In the genomic region with DNA sequence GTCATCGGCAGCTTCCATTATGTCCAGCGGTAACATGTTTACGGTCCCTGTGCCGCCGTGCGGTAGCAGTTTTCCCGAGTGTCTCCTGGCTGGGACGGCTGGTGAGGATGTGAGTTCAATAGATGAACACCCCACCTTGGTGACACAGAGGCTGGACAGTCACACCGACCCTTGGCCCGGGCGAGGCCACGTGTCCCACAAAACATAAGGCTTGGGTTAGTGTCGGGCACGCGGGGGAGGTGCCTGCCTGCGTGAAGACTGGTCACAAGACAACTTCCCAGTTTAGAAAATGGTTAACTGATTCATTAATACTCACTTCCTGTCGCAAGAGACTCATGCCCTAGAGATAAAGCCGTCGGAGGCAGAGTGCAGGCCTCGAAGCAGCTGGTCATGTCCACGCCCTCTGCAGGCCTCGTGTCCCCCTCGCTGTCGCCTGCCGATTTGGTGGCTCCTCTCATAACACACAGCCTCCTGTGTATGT, we compare ENCODE assay signal across 8 cellular contexts. TPM values are rescaled to one million over a fixed set of nuclear protein-coding genes. Genes with fewer than 3 reads are reported as not detected.
A peak's percentile ranks its signal among the peaks of the same experiment; 100 is the strongest.
DNase-seq lines count a peak whose midpoint lies in the region; ATAC-seq, FAIRE-seq and TF ChIP-seq lines count a peak whose summit lies in the region.

No MANE protein-coding gene starts in this region.

- H3K9ac ChIP-seq in H1 (replicated peaks in 1 of 4; ENCODE audit: extremely low read depth in 1 of 4, low read depth in 3 of 4, low read length in 3 of 4), result no peak overlapping the region

- H2BK120ac ChIP-seq in H1 (replicated peaks; ENCODE audit: low read depth, low read length), result no peak overlapping the region

- H3K36me3 ChIP-seq in H1 (ENCODE audit: control insufficient read depth in 2 of 4, insufficient read depth in 4 of 4, low read length in 3 of 4), result no peaks in the 10 kb centered on the region

- DNase-seq in A172 (ENCODE audit: low spot score), result peak; percentile 96
- peak; percentile 45 for DNase-seq in RWPE1 (ENCODE audit: low spot score)
- no peak for DNase-seq in H1 (ENCODE audit: low read depth in 1 of 2, low spot score in 2 of 2)
- peak in 3 of 10 donors; percentile 1 to 55 (median 22) for DNase-seq in naive thymus-derived CD8-positive, alpha-beta T cell
- DNase-seq in effector CD8-positive, alpha-beta T cell (lab: John Stamatoyannopoulos, UW), result no peak
- DNase-seq in DMS153 (lab: John Stamatoyannopoulos, UW), result no peak

- 0 out of 2 replicates have a peak overlapping the region, but pooled peaks have one; percentile 39 for H2AK5ac ChIP-seq in H1 (ENCODE audit: low read depth, low read length)

- peaks cover 0 to 36% of the 10 kb centered on the region in 2 experiments; a peak in 2 of 4 replicates for H3K79me2 ChIP-seq in H1 (ENCODE audit: control insufficient read depth in 1 of 2, insufficient read depth in 2 of 2, low read length in 2 of 2)

- H3K4me3 Mint-ChIP-seq in naive thymus-derived CD8-positive, alpha-beta T cell, result peak overlapping the region; percentile 45 to 87 (median 66)

- H4K8ac ChIP-seq in H1 (ENCODE audit: extremely low read depth, insufficient read depth, low read length), result no peak overlapping the region

- no peak overlapping the region for H3K18ac ChIP-seq in H1 (ENCODE audit: extremely low read depth, low read length)

- H4K20me1 ChIP-seq in H1 (replicated peaks in 1 of 2; ENCODE audit: control insufficient read depth in 1 of 2, insufficient read depth in 2 of 2, low read length in 2 of 2), result peaks cover 7 to 8% of the 10 kb centered on the region in 2 experiments

- no peak overlapping the region for H2BK20ac ChIP-seq in H1 (ENCODE audit: low read length)

- TF ChIP-seq CTCF in RWPE1 (conservative IDR thresholded peaks at IDR 0.05; ENCODE audit: low read depth) (no peak), H1 (IDR thresholded peaks at IDR 0.05; ENCODE audit: control extremely low read depth in 1 of 3, insufficient read depth in 1 of 3, low read depth in 1 of 3, low read length in 3 of 3) (no peak)

- peaks cover 0 to 35% (median 11%) of the 10 kb centered on the region in 3 donors for H3K36me3 Mint-ChIP-seq in naive thymus-derived CD8-positive, alpha-beta T cell

- no peak for TF ChIP-seq EP300 in H1 (IDR thresholded peaks at IDR 0.05; ENCODE audit: borderline replicate concordance in 1 of 2, low read depth in 2 of 2, low read length in 2 of 2)

- no peak overlapping the region for H2AFZ ChIP-seq in H1 (ENCODE audit: low read length)

- CTCF ChIA-PET in RWPE1 (lab: Yijun Ruan, JAX) (no interaction called here), H1 (lab: Charles Lee; ENCODE audit: partially characterized antibody) (interaction anchor here (1.2 kb wide), 1 partner anchor 98 kb away, joined by 5 read pairs; no protein-coding TSS in a partner anchor)

- no peak for FAIRE-seq in H1 (lab: Jason Lieb, UNC)

- H3K4me1 ChIP-seq in H1 (replicated peaks in 1 of 4; ENCODE audit: control insufficient read depth in 3 of 4, insufficient read depth in 4 of 4, low read length in 3 of 4), result peaks cover 10 to 37% (median 27%) of the 10 kb centered on the region in 4 experiments

- no peak overlapping the region for H4K91ac ChIP-seq in H1 (replicated peaks; ENCODE audit: insufficient read length, low read length)

- 95% methylated on average over 25 of the region's 25 CpGs; no CpG with 5 or more reads in 1 of the 2 experiments for WGBS in H1 (ENCODE audit: extremely low coverage in 1 of 2, insufficient coverage in 1 of 2, insufficient read length in 1 of 2, insufficient replicate concordance in 2 of 2, low coverage in 1 of 2, low lambda C conversion rate in 2 of 2, missing lambda C conversion rate in 1 of 2), 2 experiments

- H3K56ac ChIP-seq in H1 (replicated peaks; ENCODE audit: insufficient read length, low read depth, low read length), result no peak overlapping the region

- H3K9me3 Mint-ChIP-seq in naive thymus-derived CD8-positive, alpha-beta T cell, result no peaks in the 10 kb centered on the region

- ATAC-seq in GM19372 (IDR thresholded peaks at IDR 0.05; ENCODE audit: low read depth, unreplicated experiment), result peak; percentile 73
- ATAC-seq in naive thymus-derived CD8-positive, alpha-beta T cell, result no peak
- no peak for ATAC-seq in HG03139 (IDR thresholded peaks at IDR 0.05; ENCODE audit: unreplicated experiment)

- no peak for TF ChIP-seq RAD21 in H1 (IDR thresholded peaks at IDR 0.05 in 1 of 2, conservative IDR thresholded peaks at IDR 0.05 in 1 of 2; ENCODE audit: low read depth in 2 of 2, low read length in 2 of 2)

- H3K23ac ChIP-seq in H1 (ENCODE audit: insufficient read length), result no peak overlapping the region

- H3K79me1 ChIP-seq in H1 (ENCODE audit: low read depth, low read length), result peaks cover 13% of the 10 kb centered on the region

- no peaks in the 10 kb centered on the region; a peak in 1 of 4 replicates for H3K9me3 ChIP-seq in H1 (ENCODE audit: insufficient read depth in 2 of 2, low read depth in 1 of 2, low read length in 1 of 2)

- peaks cover 0 to 1% (median 0%) of the 10 kb centered on the region in 5 donors for H3K27me3 Mint-ChIP-seq in naive thymus-derived CD8-positive, alpha-beta T cell

- POLR2A ChIA-PET in RWPE1 (lab: Yijun Ruan, JAX; ENCODE audit: low non-redundant PET), result no interaction called here
- POLR2A ChIA-PET in H1 (lab: Charles Lee; ENCODE audit: partially characterized antibody), result interaction anchor here (1.5 kb wide), 1 partner anchor 10 kb away, joined by 3 read pairs; no protein-coding TSS in a partner anchor
- POLR2A ChIA-PET in naive thymus-derived CD8-positive, alpha-beta T cell (lab: Charles Lee), result interaction anchor here (0.6 to 11.0 kb wide), 4 partner anchors 12 to 47 kb away, joined by 3 to 207 read pairs (median 8); partner anchors contain the start of gene RASA3

- no peak for TF ChIP-seq POLR2A in H1 (IDR thresholded peaks at IDR 0.05; ENCODE audit: control extremely low read depth in 1 of 2, low read depth in 2 of 2, low read length in 2 of 2)

- peak overlapping the region; percentile 89 to 97 (median 94) for H3K27ac Mint-ChIP-seq in naive thymus-derived CD8-positive, alpha-beta T cell

- H2BK15ac ChIP-seq in H1 (ENCODE audit: low read length), result no peak overlapping the region

- no peak overlapping the region for H4K5ac ChIP-seq in H1 (ENCODE audit: insufficient read length, low read depth, low read length)

- no peak overlapping the region for H3K14ac ChIP-seq in H1 (ENCODE audit: insufficient read length)

- H3K4me2 ChIP-seq in H1 (ENCODE audit: insufficient read depth in 1 of 2, low read depth in 2 of 2, low read length in 2 of 2), result no peak overlapping the region

- H3K4me3 ChIP-seq in H1 (ENCODE audit: extremely low read depth in 1 of 4, insufficient read depth in 2 of 4, low read depth in 3 of 4, low read length in 4 of 4), result no peak overlapping the region

- H3K23me2 ChIP-seq in H1 (ENCODE audit: low read depth, low read length), result 0 out of 2 replicates have a peak, but pooled peaks cover 2% of the 10 kb centered on the region

- H2BK5ac ChIP-seq in H1 (ENCODE audit: low read depth, low read length), result no peak overlapping the region; the same call in 1 of the 2 replicates

- no peak overlapping the region for H2BK12ac ChIP-seq in H1 (ENCODE audit: low read depth, low read length)

- no peak overlapping the region for H3K4ac ChIP-seq in H1 (replicated peaks; ENCODE audit: insufficient read length, low read depth, low read length)

- H3K27ac ChIP-seq in RWPE1 (peak overlapping the region; percentile 79), H1 (ENCODE audit: low read depth, low read length) (no peak overlapping the region)

- H3K4me1 Mint-ChIP-seq in naive thymus-derived CD8-positive, alpha-beta T cell, result peaks cover 42 to 74% (median 73%) of the 10 kb centered on the region in 4 donors

- H3K27me3 ChIP-seq in H1 (replicated peaks in 1 of 4; ENCODE audit: control insufficient read depth in 3 of 4, extremely low read depth in 1 of 4, insufficient read depth in 3 of 4, low read length in 3 of 4), result no peaks in the 10 kb centered on the region

TF ChIP-seq in H1, 55 proteins besides CTCF, POLR2A, EP300 and RAD21:
- TF ChIP-seq MAFK (IDR thresholded peaks at IDR 0.05; ENCODE audit: low read depth, low read length) (no peak), EZH2 (IDR thresholded peaks at IDR 0.05; ENCODE audit: low read depth, low read length, severe bottlenecking) (no peak), ATF2 (IDR thresholded peaks at IDR 0.05; ENCODE audit: low read length) (no peak), KDM1A (IDR thresholded peaks at IDR 0.05; ENCODE audit: borderline replicate concordance, low read length) (no peak)

RNA-seq across cellular contexts. Expression of gene RASA3, which starts 17.2 kb away (rescaled TPM):
- total RNA-seq in A172 (2014; rRNA removed; shearing (Covaris generic)), result 17.8 and 21.4 TPM in 2 replicates
- total RNA-seq in H1 (2021; fragmentation: NEBNext Ultra II Directional; extraction: Animal tissue kit (Norgen Biotek cat#: 25700)), result 21.9 TPM in 2 replicates
- 7.5 and 11.0 TPM in 2 replicates for polyA plus RNA-seq in H1 (2011; rRNA removed)
- polyA plus RNA-seq in H1 (2011; cell fraction: cytosol; rRNA removed), result 12.9 TPM
- polyA plus RNA-seq in H1 (2011; cell fraction: nucleus; rRNA removed), result 15.0 TPM
- polyA plus RNA-seq in H1 (2012, experiment 1 of 2), result 11.8 to 14.5 TPM (median 13.4 TPM) in 4 replicates
- polyA plus RNA-seq in H1 (2012, experiment 2 of 2), result 7.7 TPM
- 11.2 TPM for polyA plus RNA-seq in H1 (2013, experiment 1 of 2)
- 11.4 TPM for polyA plus RNA-seq in H1 (2013, experiment 2 of 2)
- 10.6 and 10.8 TPM in 2 replicates for polyA minus RNA-seq in H1 (2011; rRNA and poly(A)+ RNA removed)
- 11.4 TPM for polyA minus RNA-seq in H1 (2011; cell fraction: cytosol; rRNA and poly(A)+ RNA removed)
- polyA minus RNA-seq in H1 (2011; cell fraction: nucleus; rRNA and poly(A)+ RNA removed), result 6.9 TPM
- total RNA-seq in naive thymus-derived CD8-positive, alpha-beta T cell, result 100 to 1,000 TPM; 194 to 196 TPM
- 100 to 1,000 TPM in 2 of 3 donors, 10 to 100 TPM in 1; 62.2 to 169 (median 105) TPM for polyA plus RNA-seq in naive thymus-derived CD8-positive, alpha-beta T cell

Comparison
In these comparisons a context has a peak if more than half of its experiments do, and no peak if none do; other contexts are left out.
1. DNase-seq: peak in A172 (single experiment) and RWPE1 (single experiment); none in H1 (0 of 2), effector CD8-positive, alpha-beta T cell (single experiment) and DMS153 (single experiment).